1 cellular context compared by ENCODE assay signal in the genomic region with DNA sequence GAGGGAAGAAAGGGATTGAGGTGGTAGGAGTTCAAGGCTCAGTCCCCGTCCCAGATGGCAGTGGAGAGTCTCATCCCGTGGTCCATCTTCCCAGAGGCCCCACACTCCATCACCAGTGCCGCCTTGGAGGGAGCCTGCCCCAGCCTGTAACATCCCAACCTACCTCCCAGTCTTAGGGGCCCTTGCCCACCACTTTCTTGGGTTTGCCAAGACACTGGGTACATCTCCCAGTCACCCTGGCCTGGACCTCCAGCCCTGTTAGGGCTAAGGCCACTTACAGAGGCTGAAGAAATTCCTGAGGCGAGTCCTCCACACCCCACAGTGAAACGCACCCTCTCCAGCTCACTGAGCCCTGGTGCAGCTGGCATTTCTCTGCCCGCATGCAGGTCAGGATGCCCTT.
TF ChIP-seq lines count a peak whose summit lies in the region.

No MANE protein-coding gene starts in this region.

TF ChIP-seq in HepG2, 621 proteins besides CTCF, POLR2A, EP300 and RAD21:
- TF ChIP-seq PREB (CRISPR knock-in tag; IDR thresholded peaks at IDR 0.05) (no peak), ZNF619 (CRISPR knock-in tag; IDR thresholded peaks at IDR 0.05) (no peak), MAFG (CRISPR knock-in tag; IDR thresholded peaks at IDR 0.05) (no peak), FOXC1 (CRISPR knock-in tag; IDR thresholded peaks at IDR 0.05; ENCODE audit: borderline replicate concordance) (no peak), NR2F6 (IDR thresholded peaks at IDR 0.05) (no peak), NR2F6 (CRISPR knock-in tag; IDR thresholded peaks at IDR 0.05) (no peak), MAFF (IDR thresholded peaks at IDR 0.05; ENCODE audit: low read depth, low read length) (no peak), SRSF9 (IDR thresholded peaks at IDR 0.05; ENCODE audit: borderline replicate concordance, insufficient read depth, low read depth, low read length, poor library complexity, severe bottlenecking) (no peak), ZNF577 (CRISPR knock-in tag; IDR thresholded peaks at IDR 0.05; ENCODE audit: borderline replicate concordance, low read depth) (no peak), MXI1 (IDR thresholded peaks at IDR 0.05; ENCODE audit: borderline replicate concordance, low read depth, low read length) (no peak), FIP1L1 (IDR thresholded peaks at IDR 0.05; ENCODE audit: borderline replicate concordance, insufficient read depth, low read depth, low read length) (no peak), DDIT3 (CRISPR knock-in tag; IDR thresholded peaks at IDR 0.05) (no peak), ATF1 (CRISPR knock-in tag; IDR thresholded peaks at IDR 0.05) (no peak), PBX2 (CRISPR knock-in tag; IDR thresholded peaks at IDR 0.05) (no peak), LCORL (IDR thresholded peaks at IDR 0.05) (no peak), LCORL (CRISPR knock-in tag; IDR thresholded peaks at IDR 0.05) (no peak), ZSCAN5A (CRISPR knock-in tag; IDR thresholded peaks at IDR 0.05; ENCODE audit: borderline replicate concordance) (no peak)
- TF ChIP-seq, protein P1, sequence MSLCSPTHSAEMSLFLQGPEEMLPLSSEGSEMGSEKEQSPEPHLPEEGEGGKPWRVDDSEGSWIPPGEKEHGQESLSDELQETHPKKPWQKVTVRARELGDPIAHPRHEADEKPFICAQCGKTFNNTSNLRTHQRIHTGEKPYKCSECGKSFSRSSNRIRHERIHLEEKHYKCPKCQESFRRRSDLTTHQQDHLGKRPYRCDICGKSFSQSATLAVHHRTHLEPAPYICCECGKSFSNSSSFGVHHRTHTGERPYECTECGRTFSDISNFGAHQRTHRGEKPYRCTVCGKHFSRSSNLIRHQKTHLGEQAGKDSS (CRISPR knock-in tag; IDR thresholded peaks at IDR 0.05; ENCODE audit: borderline replicate concordance, low read depth): no peak
- TF ChIP-seq, protein P2, sequence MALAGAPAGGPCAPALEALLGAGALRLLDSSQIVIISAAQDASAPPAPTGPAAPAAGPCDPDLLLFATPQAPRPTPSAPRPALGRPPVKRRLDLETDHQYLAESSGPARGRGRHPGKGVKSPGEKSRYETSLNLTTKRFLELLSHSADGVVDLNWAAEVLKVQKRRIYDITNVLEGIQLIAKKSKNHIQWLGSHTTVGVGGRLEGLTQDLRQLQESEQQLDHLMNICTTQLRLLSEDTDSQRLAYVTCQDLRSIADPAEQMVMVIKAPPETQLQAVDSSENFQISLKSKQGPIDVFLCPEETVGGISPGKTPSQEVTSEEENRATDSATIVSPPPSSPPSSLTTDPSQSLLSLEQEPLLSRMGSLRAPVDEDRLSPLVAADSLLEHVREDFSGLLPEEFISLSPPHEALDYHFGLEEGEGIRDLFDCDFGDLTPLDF (CRISPR knock-in tag; IDR thresholded peaks at IDR 0.05): no peak
- TF ChIP-seq, protein P3, sequence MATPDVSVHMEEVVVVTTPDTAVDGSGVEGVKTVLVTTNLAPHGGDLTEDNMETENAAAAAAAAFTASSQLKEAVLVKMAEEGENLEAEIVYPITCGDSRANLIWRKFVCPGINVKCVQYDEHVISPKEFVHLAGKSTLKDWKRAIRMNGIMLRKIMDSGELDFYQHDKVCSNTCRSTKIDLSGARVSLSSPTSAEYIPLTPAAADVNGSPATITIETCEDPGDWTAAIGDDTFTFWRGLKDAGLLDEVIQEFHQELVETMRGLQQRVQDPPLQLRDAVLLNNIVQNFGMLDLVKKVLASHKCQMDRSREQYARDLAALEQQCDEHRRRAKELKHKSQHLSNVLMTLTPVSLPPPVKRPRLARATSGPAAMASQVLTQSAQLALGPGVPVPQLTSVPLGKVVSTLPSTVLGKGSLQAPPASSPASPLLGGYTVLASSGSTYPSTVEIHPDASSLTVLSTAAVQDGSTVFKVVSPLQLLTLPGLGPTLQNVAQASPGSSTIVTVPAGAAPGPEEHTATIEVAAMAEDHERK (CRISPR knock-in tag; IDR thresholded peaks at IDR 0.05; ENCODE audit: low read depth): no peak
